ENCODE assay signal across 8 cellular contexts in the genomic region with DNA sequence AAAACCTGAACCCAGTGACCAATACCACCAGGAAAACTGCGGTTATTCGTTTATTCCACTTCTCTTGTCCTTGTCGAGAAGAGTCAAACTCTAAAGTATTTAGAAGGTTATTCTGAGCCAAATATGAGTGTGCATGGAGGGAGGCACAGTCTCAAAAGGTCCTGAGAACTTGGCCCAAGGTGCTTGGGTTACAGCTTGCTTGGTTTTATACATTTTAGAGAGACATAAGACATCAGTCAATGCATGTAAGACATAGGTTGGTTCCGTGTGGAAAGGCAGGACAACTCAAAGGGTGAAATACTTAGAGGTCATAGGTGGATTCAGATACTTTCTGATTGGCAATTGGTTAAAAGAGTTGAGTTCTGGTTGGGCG. TPM values are rescaled to one million over a fixed set of nuclear protein-coding genes. Genes with fewer than 3 reads are reported as not detected.
DNase-seq lines count a peak whose midpoint lies in the region; ATAC-seq and TF ChIP-seq lines count a peak whose summit lies in the region.

No MANE protein-coding gene starts in this region.

- H3K27me3 ChIP-seq in SJSA1 (replicated peaks) = no peaks in the 10 kb centered on the region
- no peaks in the 10 kb centered on the region for H3K27me3 ChIP-seq in esophagus muscularis mucosa
- no peaks in the 10 kb centered on the region for H3K27me3 ChIP-seq in psoas muscle (ENCODE audit: insufficient read depth in 3 of 3, low read length in 2 of 3)

- H3K9me3 ChIP-seq in SJSA1 (replicated peaks) (peaks cover 5% of the 10 kb centered on the region; the same call in 1 of the 2 replicates), esophagus muscularis mucosa (no peaks in the 10 kb centered on the region), psoas muscle (no peaks in the 10 kb centered on the region)

- ATAC-seq in psoas muscle = peak in 1 of 4 donors; percentile 3

- intact Hi-C loops in esophagus muscularis mucosa (cut with DNase I) (no loop called here), psoas muscle (cut with DNase I) (no loop called here)

- H3K27ac ChIP-seq in SJSA1 (peak overlapping the region; percentile 84; the same call in 1 of the 2 replicates), esophagus muscularis mucosa (replicated peaks in 1 of 4) (peak overlapping the region; percentile 87 to 95 (median 90)), psoas muscle (peak overlapping the region; percentile 97)

- no peak for TF ChIP-seq EP300 in esophagus muscularis mucosa (IDR thresholded peaks at IDR 0.05)

- H3K4me1 ChIP-seq in SJSA1 (replicated peaks) = peaks cover 13% of the 10 kb centered on the region
- peaks cover 13 to 27% (median 23%) of the 10 kb centered on the region in 4 donors for H3K4me1 ChIP-seq in esophagus muscularis mucosa
- H3K4me1 ChIP-seq in psoas muscle = peaks cover 17% of the 10 kb centered on the region

- no peak for TF ChIP-seq POLR2A in esophagus muscularis mucosa (IDR thresholded peaks at IDR 0.05; ENCODE audit: low read depth)

- no peak for TF ChIP-seq CTCF in esophagus muscularis mucosa (IDR thresholded peaks at IDR 0.05)
- no peak for TF ChIP-seq CTCF in psoas muscle (IDR thresholded peaks at IDR 0.05)

- WGBS in esophagus muscularis mucosa = 22% methylated on average over 5 of the region's 5 CpGs
- WGBS in psoas muscle, 3 donors = 23 to 24% (median 24%) methylated on average over 5 of the region's 5 CpGs

- H3K36me3 ChIP-seq in SJSA1 (peaks cover 15% of the 10 kb centered on the region; the same call in 1 of the 2 replicates), esophagus muscularis mucosa (peaks cover 0 to 17% (median 8%) of the 10 kb centered on the region in 4 donors), psoas muscle (ENCODE audit: insufficient read depth in 1 of 2, low read depth in 1 of 2) (peaks cover 0 to 9% of the 10 kb centered on the region in 2 donors)

- DNase-seq in SJSA1 (ENCODE audit: low read depth in 1 of 2, low spot score in 2 of 2) = no peak
- DNase-seq in esophagus muscularis mucosa (ENCODE audit: extremely low spot score) = no peak
- peak in 1 of 2 donors; percentile 26 for DNase-seq in psoas muscle
- no peak for DNase-seq in putamen (ENCODE audit: low spot score)
- no peak for DNase-seq in NCI-H2081 (lab: John Stamatoyannopoulos, UW)
- no peak for DNase-seq in NCI-H146 (lab: John Stamatoyannopoulos, UW)
- no peak for DNase-seq in cerebellar cortex (ENCODE audit: low spot score)

- peak overlapping the region; percentile 92 for H3K4me3 ChIP-seq in GM08714 (ENCODE audit: low read length)
- H3K4me3 ChIP-seq in SJSA1 = peak overlapping the region; percentile 96
- peak overlapping the region; percentile 88 to 99 (median 98) for H3K4me3 ChIP-seq in esophagus muscularis mucosa
- peak overlapping the region; percentile 99 for H3K4me3 ChIP-seq in psoas muscle

RNA-seq across cellular contexts. Expression of a gene that starts 0.7 kb away (rescaled TPM):
- 50.7 and 54.2 TPM in 2 replicates for total RNA-seq in SJSA1 (2014; rRNA removed; shearing (Covaris generic))
- total RNA-seq in esophagus muscularis mucosa (10 to 100 TPM; 43.6 to 63.7 (median 46.8) TPM), psoas muscle (100 to 1,000 TPM; 112 to 162 (median 142) TPM)
- polyA plus RNA-seq in psoas muscle = 100 to 1,000 TPM in 2 of 3 donors, 10 to 100 TPM in 1; 98.1 to 122 (median 112) TPM
